In genomic region chr10:70191906-70192305, GRCh38 we compare ENCODE assay signal across 12 cellular contexts. TPM values are rescaled to one million over a fixed set of nuclear protein-coding genes. Genes with fewer than 3 reads are reported as not detected.
DNase-seq lines count a peak whose midpoint lies in the region; ATAC-seq and TF ChIP-seq lines count a peak whose summit lies in the region.
"Had no signal": no experiment of that assay in that cellular context is flagged by ENCODE, and none has a peak within 500 bp of the region (broad histone marks: within the 10 kb centered on the region; RNA-seq: fewer than 3 reads in every experiment).

No MANE protein-coding gene starts in this region.

- H3K4me3 ChIP-seq in right cardiac atrium (ENCODE audit: low read length) (no peak overlapping the region), left ventricle myocardium inferior (no peak overlapping the region), BE2C (ENCODE audit: low read depth, low read length) (no peak overlapping the region)

- H3K4me1 ChIP-seq in right cardiac atrium (ENCODE audit: control insufficient read depth, insufficient read depth, low read length) (peaks cover 8% of the 10 kb centered on the region), left ventricle myocardium inferior (peaks cover 25% of the 10 kb centered on the region), BE2C (peaks cover 9% of the 10 kb centered on the region)

- DNase-seq in right cardiac atrium = no peak
- no peak for DNase-seq in left ventricle myocardium inferior
- peak; percentile 98 for DNase-seq in amniotic epithelial cell (ENCODE audit: low read depth)
- DNase-seq in left kidney (ENCODE audit: low read depth, low spot score) = peak; percentile 11
- DNase-seq in left colon = no peak
- DNase-seq in putamen (ENCODE audit: low spot score) = no peak
- no peak for DNase-seq in activated CD4-positive, alpha-beta T cell treated with anti-CD3 and anti-CD28 coated beads for 4 hours
- no peak for DNase-seq in BE2C
- DNase-seq: activated CD8-positive, alpha-beta memory T cell treated with anti-CD3 and anti-CD28 coated beads for 24 hours; CD8-positive, alpha-beta T cell; SHP77; stimulated activated CD4-positive, alpha-beta T cell treated with anti-CD3 and anti-CD28 coated beads, Interleukin-12 subunit alpha, Interleukin-12 subunit beta, amount 100 ng/mL, for 4 hours had no signal

- no peaks in the 10 kb centered on the region for H3K36me3 ChIP-seq in left ventricle myocardium inferior
- peaks cover 1% of the 10 kb centered on the region; the same call in 1 of the 2 replicates for H3K36me3 ChIP-seq in BE2C

- no peaks in the 10 kb centered on the region for H3K9me3 ChIP-seq in right cardiac atrium (ENCODE audit: control insufficient read depth, low read length)
- no peaks in the 10 kb centered on the region for H3K9me3 ChIP-seq in left ventricle myocardium inferior (replicated peaks)
- no peaks in the 10 kb centered on the region for H3K9me3 ChIP-seq in BE2C

- intact Hi-C loops in right cardiac atrium (cut with DNase I) = no loop called here
- intact Hi-C loops in left ventricle myocardium inferior (cut with micrococcal nuclease) = no loop called here
- intact Hi-C loops in left colon (cut with DNase I, micrococcal nuclease) = no loop called here

- H3K27ac ChIP-seq in right cardiac atrium (ENCODE audit: low read length) (no peak overlapping the region), left ventricle myocardium inferior (replicated peaks) (no peak overlapping the region)

- TF ChIP-seq CTCF in left ventricle myocardium inferior (IDR thresholded peaks at IDR 0.05; ENCODE audit: borderline replicate concordance) (no peak), BE2C (IDR thresholded peaks at IDR 0.05; ENCODE audit: low read depth, low read length) (no peak)

- peak; percentile 22 to 35 for ATAC-seq in right cardiac atrium
- no peak for ATAC-seq in left colon
- ATAC-seq: CD8-positive, alpha-beta T cell had no signal

- no peaks in the 10 kb centered on the region for H3K27me3 ChIP-seq in right cardiac atrium (ENCODE audit: control insufficient read depth, insufficient read depth)
- H3K27me3 ChIP-seq in left ventricle myocardium inferior (ENCODE audit: low read depth) = no peaks in the 10 kb centered on the region
- no peaks in the 10 kb centered on the region for H3K27me3 ChIP-seq in BE2C

RNA-seq across cellular contexts. Expression of gene SAR1A, which starts 21.6 kb away (rescaled TPM):
- 100 to 1,000 TPM in 2 of 4 donors, 10 to 100 TPM in 2; 89.2 to 147 (median 98.9) TPM for total RNA-seq in right cardiac atrium
- polyA plus RNA-seq in right cardiac atrium = 39.8 TPM
- total RNA-seq in left ventricle myocardium inferior = 84.6 TPM
- 10 to 100 TPM; 81.4 to 92.6 TPM for total RNA-seq in left colon
- 64.7 TPM for polyA plus RNA-seq in BE2C (2012; ENCODE audit: insufficient read depth, insufficient read length, low read depth)

RNA-seq across cellular contexts. Expression of gene PPA1, which starts 41.3 kb away (rescaled TPM):
- total RNA-seq in right cardiac atrium (10 to 100 TPM; 40.7 to 75.1 (median 68.6) TPM), left ventricle myocardium inferior (99.9 TPM), left colon (100 to 1,000 TPM; 137 to 168 TPM)
- polyA plus RNA-seq in right cardiac atrium = 99.2 TPM
- 158 TPM for polyA plus RNA-seq in BE2C (2012; ENCODE audit: insufficient read depth, insufficient read length, low read depth)

RNA-seq across cellular contexts. Expression of gene TYSND1, which starts 45.4 kb away (rescaled TPM):
- total RNA-seq in right cardiac atrium (1 to 10 TPM; 4.3 to 6.4 (median 5.0) TPM), left ventricle myocardium inferior (6.4 TPM), left colon (10 to 100 TPM; 12.5 to 20.0 TPM)
- polyA plus RNA-seq in right cardiac atrium = 3.9 TPM
- polyA plus RNA-seq in BE2C (2012; ENCODE audit: insufficient read depth, insufficient read length, low read depth) = 7.8 TPM

RNA-seq across cellular contexts. Expression of gene AIFM2, which starts 59.3 kb away (rescaled TPM):
- total RNA-seq in right cardiac atrium = 10 to 100 TPM in 2 of 4 donors, 1 to 10 TPM in 2; 8.5 to 14.0 (median 9.7) TPM
- 11.4 TPM for polyA plus RNA-seq in right cardiac atrium
- 16.8 TPM for total RNA-seq in left ventricle myocardium inferior
- 10 to 100 TPM; 21.8 to 32.4 TPM for total RNA-seq in left colon
- polyA plus RNA-seq in BE2C (2012; ENCODE audit: insufficient read depth, insufficient read length, low read depth) = 9.1 TPM

Comparison
In these comparisons a context has a peak if more than half of its experiments do, and no peak if none do; other contexts are left out.
1. DNase-seq: peak in amniotic epithelial cell (single experiment) and left kidney (single experiment); none in right cardiac atrium (0 of 3), left ventricle myocardium inferior (single experiment), left colon (0 of 2), putamen (single experiment), activated CD4-positive, alpha-beta T cell treated with anti-CD3 and anti-CD28 coated beads for 4 hours (0 of 2) and BE2C (single experiment).